ENCODE assay signal across 23 cellular contexts in genomic region chr11:68295940-68296339, GRCh38.
"Had no signal": no experiment of that assay in that cellular context is flagged by ENCODE, and none has a peak within 500 bp of the region (broad histone marks: within the 10 kb centered on the region; RNA-seq: fewer than 3 reads in every experiment).

No MANE protein-coding gene starts in this region.

- H3K27ac ChIP-seq: ascending aorta, body of pancreas, PC-9, VCaP had no signal

- H3K4me3 Mint-ChIP-seq: activated CD4-positive, alpha-beta memory T cell treated with anti-CD3 and anti-CD28 coated beads for 36 hours; activated CD4-positive, alpha-beta T cell treated with anti-CD3 and anti-CD28 coated beads, Interleukin-2, amount 10 ng/mL, durations not matched to agents 7 days and 5 days; activated naive CD8-positive, alpha-beta T cell treated with anti-CD3 and anti-CD28 coated beads, Interleukin-2, amount 50 U/mL, for 24 hours; activated T-cell treated with anti-CD3 and anti-CD28 coated beads, Interleukin-2, amount 50 U/mL, for 4 hours; central memory CD8-positive, alpha-beta T cell had no signal

- H3K27me3 Mint-ChIP-seq: activated naive CD8-positive, alpha-beta T cell treated with anti-CD3 and anti-CD28 coated beads, Interleukin-2, amount 50 U/mL, for 24 hours; central memory CD8-positive, alpha-beta T cell had no signal

- H3K9me3 ChIP-seq: ascending aorta, body of pancreas had no signal

- H3K4me2 ChIP-seq: PC-9 had no signal

- ATAC-seq: activated naive CD4-positive, alpha-beta T cell treated with anti-CD3 and anti-CD28 coated beads, Interleukin-2, amount 50 U/mL, for 72 hours; activated naive CD8-positive, alpha-beta T cell treated with anti-CD3 and anti-CD28 coated beads, Interleukin-2, amount 50 U/mL, for 24 hours; activated T-cell treated with anti-CD3 and anti-CD28 coated beads, Interleukin-2, amount 50 U/mL, for 4 hours; body of pancreas had no signal

- H3K4me1 Mint-ChIP-seq: central memory CD8-positive, alpha-beta T cell had no signal

- FAIRE-seq: bronchial epithelial cell had no signal

- H2AFZ ChIP-seq: PC-9 had no signal

- H3K36me3 ChIP-seq: ascending aorta had no signal

- H3K4me3 ChIP-seq: ascending aorta, body of pancreas, PC-9 had no signal

- H3K36me3 Mint-ChIP-seq: activated CD4-positive, alpha-beta memory T cell treated with anti-CD3 and anti-CD28 coated beads for 36 hours; activated naive CD4-positive, alpha-beta T cell treated with anti-CD3 and anti-CD28 coated beads, Interleukin-2, amount 50 U/mL, for 72 hours had no signal

- H3K27me3 ChIP-seq: ascending aorta, body of pancreas had no signal

- H3K9me3 Mint-ChIP-seq: activated CD4-positive, alpha-beta memory T cell treated with anti-CD3 and anti-CD28 coated beads for 36 hours; activated CD4-positive, alpha-beta T cell treated with anti-CD3 and anti-CD28 coated beads, Interleukin-2, amount 10 ng/mL, durations not matched to agents 7 days and 5 days; activated naive CD4-positive, alpha-beta T cell treated with anti-CD3 and anti-CD28 coated beads, Interleukin-2, amount 50 U/mL, for 72 hours; activated naive CD8-positive, alpha-beta T cell treated with anti-CD3 and anti-CD28 coated beads, Interleukin-2, amount 50 U/mL, for 24 hours; activated T-cell treated with anti-CD3 and anti-CD28 coated beads, Interleukin-2, amount 50 U/mL, for 4 hours; central memory CD8-positive, alpha-beta T cell had no signal

- H3K27ac Mint-ChIP-seq: activated CD4-positive, alpha-beta memory T cell treated with anti-CD3 and anti-CD28 coated beads for 36 hours; activated CD4-positive, alpha-beta T cell treated with anti-CD3 and anti-CD28 coated beads, Interleukin-2, amount 10 ng/mL, durations not matched to agents 7 days and 5 days; activated naive CD4-positive, alpha-beta T cell treated with anti-CD3 and anti-CD28 coated beads, Interleukin-2, amount 50 U/mL, for 72 hours; activated naive CD8-positive, alpha-beta T cell treated with anti-CD3 and anti-CD28 coated beads, Interleukin-2, amount 50 U/mL, for 24 hours had no signal

- DNase-seq: activated CD4-positive, alpha-beta memory T cell treated with anti-CD3 and anti-CD28 coated beads for 36 hours; activated CD4-positive, alpha-beta T cell treated with anti-CD3 and anti-CD28 coated beads, Interleukin-2, amount 10 ng/mL, durations not matched to agents 7 days and 5 days; activated CD4-positive, CD25-positive, alpha-beta regulatory T cell; activated CD8-positive, alpha-beta memory T cell treated with anti-CD3 and anti-CD28 coated beads for 24 hours; activated naive CD4-positive, alpha-beta T cell treated with Interleukin-2 at 50 U/mL for 16 hours; activated naive CD8-positive, alpha-beta T cell treated with anti-CD3 and anti-CD28 coated beads, Interleukin-2, amount 50 U/mL, for 24 hours; activated T-cell treated with anti-CD3 and anti-CD28 coated beads, Interleukin-2, amount 50 U/mL, for 4 hours; amniotic stem cell; body of pancreas; NCI-H1048; NCI-H146; NCI-H187 treated with DMSO at 0.1 percent for 48 hours; NCI-H2081 treated with DMSO at 0.1 percent for 48 hours; NCI-H446; NCI-H524; PC-9; SIG-M5; T-helper 2 cell had no signal
